Comparison of ENCODE assay signal across 8 cellular contexts in genomic region chr21:17139189-17139588, GRCh38.
DNase-seq lines count a peak whose midpoint lies in the region; ATAC-seq and TF ChIP-seq lines count a peak whose summit lies in the region.
"Not testable (repeated sequence)": the region's sequence is repeated elsewhere in the genome, so short reads cannot be mapped to it uniquely, and the experiment has no call there.

No MANE protein-coding gene starts in this region.

- H3K9me3 Mint-ChIP-seq in CD8-positive, alpha-beta T cell; activated CD4-positive, alpha-beta T cell treated with anti-CD3 and anti-CD28 coated beads, Interleukin-2, amount 10 ng/mL, durations not matched to agents 7 days and 5 days: not testable (repeated sequence)

- POLR2A ChIA-PET in CD8-positive, alpha-beta T cell (lab: Charles Lee); activated CD4-positive, alpha-beta T cell treated with anti-CD3 and anti-CD28 coated beads, Interleukin-2, amount 10 ng/mL, durations not matched to agents 7 days and 5 days (lab: Charles Lee): not testable (repeated sequence)

- not testable (repeated sequence) for H3K27me3 Mint-ChIP-seq in CD8-positive, alpha-beta T cell (ENCODE audit: low read depth); activated CD4-positive, alpha-beta T cell treated with anti-CD3 and anti-CD28 coated beads, Interleukin-2, amount 10 ng/mL, durations not matched to agents 7 days and 5 days

- H3K27ac Mint-ChIP-seq in CD8-positive, alpha-beta T cell, result not testable (repeated sequence)
- peak overlapping the region; percentile 68 for H3K27ac Mint-ChIP-seq in activated CD4-positive, alpha-beta T cell treated with anti-CD3 and anti-CD28 coated beads, Interleukin-2, amount 10 ng/mL, durations not matched to agents 7 days and 5 days

- not testable (repeated sequence) for H3K36me3 ChIP-seq in CD8-positive, alpha-beta T cell (ENCODE audit: insufficient read depth, low read length); ascending aorta; right lobe of liver; prostate gland; upper lobe of left lung

- ATAC-seq in CD8-positive, alpha-beta T cell; right lobe of liver; upper lobe of left lung (ENCODE audit: low FRiP score in 2 of 2): not testable (repeated sequence)

- WGBS in right lobe of liver (ENCODE audit: insufficient coverage, low coverage, low lambda C conversion rate, missing lambda C conversion rate), result 18% methylated on average over 3 of the region's 3 CpGs
- 32% methylated on average over 3 of the region's 3 CpGs for WGBS in prostate gland
- WGBS in upper lobe of left lung, 2 donors, result 27 to 40% methylated on average over 3 of the region's 3 CpGs

- TF ChIP-seq CTCF in CD8-positive, alpha-beta T cell (IDR thresholded peaks at IDR 0.05); NB4 (IDR thresholded peaks at IDR 0.05; ENCODE audit: low read depth, low read length); ascending aorta (IDR thresholded peaks at IDR 0.05); fibroblast of the aortic adventitia (IDR thresholded peaks at IDR 0.05; ENCODE audit: insufficient read depth, low read length); right lobe of liver (IDR thresholded peaks at IDR 0.05); prostate gland (IDR thresholded peaks at IDR 0.05); upper lobe of left lung (IDR thresholded peaks at IDR 0.05): not testable (repeated sequence)

- CTCF ChIA-PET in CD8-positive, alpha-beta T cell (lab: Charles Lee); activated CD4-positive, alpha-beta T cell treated with anti-CD3 and anti-CD28 coated beads, Interleukin-2, amount 10 ng/mL, durations not matched to agents 7 days and 5 days (lab: Charles Lee): not testable (repeated sequence)

- not testable (repeated sequence) for H3K4me1 Mint-ChIP-seq in CD8-positive, alpha-beta T cell (ENCODE audit: low read depth); activated CD4-positive, alpha-beta T cell treated with anti-CD3 and anti-CD28 coated beads, Interleukin-2, amount 10 ng/mL, durations not matched to agents 7 days and 5 days

- TF ChIP-seq POLR2A in NB4 (IDR thresholded peaks at IDR 0.05; ENCODE audit: extremely low read depth, insufficient read length); right lobe of liver (IDR thresholded peaks at IDR 0.05); prostate gland (IDR thresholded peaks at IDR 0.05); upper lobe of left lung (IDR thresholded peaks at IDR 0.05): not testable (repeated sequence)

- intact Hi-C loops in CD8-positive, alpha-beta T cell (cut with DNase I, micrococcal nuclease); ascending aorta (cut with DNase I); right lobe of liver (cut with DNase I); prostate gland (cut with DNase I): not testable (repeated sequence)

- not testable (repeated sequence) for H3K27me3 ChIP-seq in CD8-positive, alpha-beta T cell (ENCODE audit: insufficient read depth, low read length); ascending aorta; right lobe of liver; prostate gland (replicated peaks; ENCODE audit: insufficient read depth); upper lobe of left lung

- H3K36me3 Mint-ChIP-seq in CD8-positive, alpha-beta T cell; activated CD4-positive, alpha-beta T cell treated with anti-CD3 and anti-CD28 coated beads, Interleukin-2, amount 10 ng/mL, durations not matched to agents 7 days and 5 days (ENCODE audit: low read depth): not testable (repeated sequence)

- not testable (repeated sequence) for TF ChIP-seq EP300 in upper lobe of left lung (IDR thresholded peaks at IDR 0.05)

- H3K27ac ChIP-seq in CD8-positive, alpha-beta T cell (ENCODE audit: low read depth, low read length); ascending aorta; right lobe of liver; upper lobe of left lung: not testable (repeated sequence)
- H3K27ac ChIP-seq in prostate gland, result peak overlapping the region in 1 of 2 donors; percentile 6

- H3K9me3 ChIP-seq in CD8-positive, alpha-beta T cell (ENCODE audit: low read length); ascending aorta; right lobe of liver; prostate gland; upper lobe of left lung: not testable (repeated sequence)

- H3K4me1 ChIP-seq in CD8-positive, alpha-beta T cell (ENCODE audit: insufficient read depth, low read length); ascending aorta; right lobe of liver; prostate gland (replicated peaks); upper lobe of left lung: not testable (repeated sequence)

- not testable (repeated sequence) for H3K4me3 ChIP-seq in CD8-positive, alpha-beta T cell (ENCODE audit: low read depth, low read length)
- H3K4me3 ChIP-seq in NB4 (ENCODE audit: low read depth, low read length), result peak overlapping the region; percentile 17
- peak overlapping the region; percentile 30 to 44 for H3K4me3 ChIP-seq in ascending aorta
- peak overlapping the region; percentile 54 for H3K4me3 ChIP-seq in fibroblast of the aortic adventitia (ENCODE audit: low read depth, low read length)
- H3K4me3 ChIP-seq in right lobe of liver, result peak overlapping the region in 2 of 3 donors; percentile 7 to 21
- H3K4me3 ChIP-seq in prostate gland, result peak overlapping the region; percentile 16 to 21
- H3K4me3 ChIP-seq in upper lobe of left lung, result peak overlapping the region in 3 of 4 donors; percentile 21 to 39 (median 36)

- not testable (repeated sequence) for DNase-seq in CD8-positive, alpha-beta T cell; NB4 (ENCODE audit: low read depth); activated CD4-positive, alpha-beta T cell treated with anti-CD3 and anti-CD28 coated beads, Interleukin-2, amount 10 ng/mL, durations not matched to agents 7 days and 5 days; ascending aorta (ENCODE audit: low spot score in 2 of 2); right lobe of liver; prostate gland (ENCODE audit: low spot score); upper lobe of left lung
- DNase-seq in fibroblast of the aortic adventitia (ENCODE audit: low read depth), result peak; percentile 14

- peak overlapping the region; percentile 77 for H3K4me3 Mint-ChIP-seq in CD8-positive, alpha-beta T cell
- peak overlapping the region; percentile 68 for H3K4me3 Mint-ChIP-seq in activated CD4-positive, alpha-beta T cell treated with anti-CD3 and anti-CD28 coated beads, Interleukin-2, amount 10 ng/mL, durations not matched to agents 7 days and 5 days
